Comparison of ENCODE assay signal across 17 cellular contexts in the genomic region with DNA sequence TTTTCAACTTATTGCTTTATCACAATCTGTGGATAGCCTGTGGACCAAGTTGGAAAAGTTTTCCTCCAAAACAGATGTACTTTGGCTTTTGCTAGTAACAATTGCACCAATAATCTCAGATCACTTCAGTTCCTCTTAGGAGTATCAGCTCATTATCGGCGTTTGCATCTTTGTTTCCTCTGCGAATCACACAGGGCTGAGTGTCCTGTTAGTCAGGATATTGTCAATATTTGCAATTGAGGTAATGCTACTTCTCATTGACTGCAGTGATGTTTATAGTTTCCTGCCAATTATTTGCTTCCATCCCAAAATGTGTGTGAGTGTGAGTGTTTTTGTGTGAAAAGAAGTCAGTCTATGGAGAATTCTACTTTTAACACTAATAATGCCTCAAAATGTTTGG.
DNase-seq lines count a peak whose midpoint lies in the region; ATAC-seq and TF ChIP-seq lines count a peak whose summit lies in the region.
"Had no signal": no experiment of that assay in that cellular context is flagged by ENCODE, and none has a peak within 500 bp of the region (broad histone marks: within the 10 kb centered on the region; RNA-seq: fewer than 3 reads in every experiment).

No MANE protein-coding gene starts in this region.

- no peaks in the 10 kb centered on the region for H3K4me1 ChIP-seq in heart right ventricle
- H3K4me1 ChIP-seq: Caco-2 had no signal

- peaks cover 0 to 8% (median 0%) of the 10 kb centered on the region in 11 donors for H3K9me3 ChIP-seq in heart right ventricle
- H3K9me3 ChIP-seq: Caco-2 had no signal

- H3K36me3 ChIP-seq in heart right ventricle: no peaks in the 10 kb centered on the region

- no peaks in the 10 kb centered on the region for H3K27me3 ChIP-seq in heart right ventricle

- peak overlapping the region; percentile 60 for H3K27ac ChIP-seq in VCaP
- no peak overlapping the region for H3K27ac ChIP-seq in heart right ventricle
- H3K27ac ChIP-seq: C4-2B had no signal

- H3K36me3 Mint-ChIP-seq in natural killer cell: no peaks in the 10 kb centered on the region

- no peaks in the 10 kb centered on the region for H3K27me3 Mint-ChIP-seq in natural killer cell (ENCODE audit: low read depth in 2 of 2)

- peak; percentile 9 for DNase-seq in NCI-H345 (lab: John Stamatoyannopoulos, UW)
- DNase-seq in NCI-H345 treated with DMSO at 0.1 percent for 48 hours (lab: John Stamatoyannopoulos, UW; ENCODE audit: unreplicated experiment): no peak
- DNase-seq in NCI-H1436 treated with DMSO at 0.1 percent for 48 hours (lab: John Stamatoyannopoulos, UW): peak; percentile 12
- peak; percentile 25 for DNase-seq in NCI-H510A treated with DMSO at 0.1 percent for 48 hours (lab: John Stamatoyannopoulos, UW)
- DNase-seq in activated CD4-positive, alpha-beta T cell treated with anti-CD3 and anti-CD28 coated beads for 48 hours: no peak
- DNase-seq in heart right ventricle: no peak
- DNase-seq in natural killer cell: no peak
- DNase-seq: Caco-2, DMS79 treated with DMSO at 0.1 percent for 48 hours, GDM1, NCI-H187, NCI-H446 treated with DMSO at 0.1 percent for 48 hours, T-helper 9 cell had no signal

- intact Hi-C loops in heart right ventricle (cut with DNase I): no loop called here
- intact Hi-C loops in natural killer cell (cut with micrococcal nuclease): no loop called here

- no peak overlapping the region for H3K4me3 ChIP-seq in heart right ventricle
- H3K4me3 ChIP-seq: GM23338, K562 had no signal

- peaks cover 9 to 12% of the 10 kb centered on the region in 2 donors for H3K9me3 Mint-ChIP-seq in natural killer cell
- H3K9me3 Mint-ChIP-seq: GM23338 had no signal

- ATAC-seq in heart right ventricle (no peak), natural killer cell (no peak)
- ATAC-seq: GM23338, K562 had no signal

- H3K27ac Mint-ChIP-seq in natural killer cell: no peak overlapping the region
- H3K27ac Mint-ChIP-seq: GM23338 had no signal

- H3K4me1 Mint-ChIP-seq in natural killer cell: no peaks in the 10 kb centered on the region
- H3K4me1 Mint-ChIP-seq: GM23338 had no signal

- TF ChIP-seq CTCF in VCaP (conservative IDR thresholded peaks at IDR 0.05) (no peak), heart right ventricle (IDR thresholded peaks at IDR 0.05) (no peak), natural killer cell (IDR thresholded peaks at IDR 0.05) (no peak)

- 81 to 84% methylated on average over 3 of the region's 3 CpGs for WGBS in heart right ventricle, 2 donors

- H3K4me3 Mint-ChIP-seq in natural killer cell: no peak overlapping the region
- H3K4me3 Mint-ChIP-seq: GM23338 had no signal

Comparison
In these comparisons a context has a peak if more than half of its experiments do, and no peak if none do; other contexts are left out.
1. DNase-seq: peak in NCI-H345 (single experiment), NCI-H1436 treated with DMSO at 0.1 percent for 48 hours (single experiment) and NCI-H510A treated with DMSO at 0.1 percent for 48 hours (single experiment); none in NCI-H345 treated with DMSO at 0.1 percent for 48 hours (single experiment), activated CD4-positive, alpha-beta T cell treated with anti-CD3 and anti-CD28 coated beads for 48 hours (single experiment), heart right ventricle (0 of 2) and natural killer cell (single experiment).